In genomic region chr6:31400467-31401289, GRCh38 we compare ENCODE assay signal across 8 cellular contexts. TPM values are rescaled to one million over a fixed set of nuclear protein-coding genes. Genes with fewer than 3 reads are reported as not detected.
A peak's percentile ranks its signal among the peaks of the same experiment; 100 is the strongest.
DNase-seq lines count a peak whose midpoint lies in the region; ATAC-seq and TF ChIP-seq lines count a peak whose summit lies in the region.

No MANE protein-coding gene starts in this region.

- TF ChIP-seq CTCF in epithelial cell of esophagus (IDR thresholded peaks at IDR 0.05; ENCODE audit: insufficient read depth, low read depth, low read length, missing control alignments): no peak

- H3K27ac ChIP-seq in muscle layer of colon (ENCODE audit: low read depth, low read length): peak overlapping the region; percentile 99

- no peaks in the 10 kb centered on the region for H3K36me3 ChIP-seq in muscle layer of colon (ENCODE audit: insufficient read depth, low read length)

- DNase-seq in 8988T (peak; percentile 28), NCI-H460 (ENCODE audit: extremely low read depth, low read depth) (peak; percentile 38), epithelial cell of esophagus (ENCODE audit: low read depth) (peak; percentile 63), DMS79 (lab: John Stamatoyannopoulos, UW) (no peak)
- DNase-seq in activated CD8-positive, alpha-beta memory T cell treated with anti-CD3 and anti-CD28 coated beads, Interleukin-2, amount 50 U/mL, for 4 hours: peak; percentile 76

- H3K36me3 Mint-ChIP-seq in stimulated activated memory B cell treated with anti-CD40 and anti-IgM and Interleukin-4, amounts not matched to agents 10 μg/mL and 1 μg/mL and 100 μg/mL, for 72 hours: no peaks in the 10 kb centered on the region

- peak; percentile 32 for ATAC-seq in GM19324 (IDR thresholded peaks at IDR 0.05; ENCODE audit: low FRiP score, unreplicated experiment)
- ATAC-seq in stimulated activated memory B cell treated with anti-CD40 and anti-IgM and Interleukin-4, amounts not matched to agents 10 μg/mL and 1 μg/mL and 100 μg/mL, for 72 hours: peak; percentile 84

- no peaks in the 10 kb centered on the region for H3K9me3 Mint-ChIP-seq in stimulated activated memory B cell treated with anti-CD40 and anti-IgM and Interleukin-4, amounts not matched to agents 10 μg/mL and 1 μg/mL and 100 μg/mL, for 72 hours

- H3K4me3 Mint-ChIP-seq in stimulated activated memory B cell treated with anti-CD40 and anti-IgM and Interleukin-4, amounts not matched to agents 10 μg/mL and 1 μg/mL and 100 μg/mL, for 72 hours: peak overlapping the region; percentile 94

- H3K9ac ChIP-seq in muscle layer of colon (ENCODE audit: low read length): peak overlapping the region; percentile 98

- peak overlapping the region; percentile 75 for H3K4me3 ChIP-seq in epithelial cell of esophagus (ENCODE audit: low read length)
- peak overlapping the region; percentile 76 to 95 for H3K4me3 ChIP-seq in muscle layer of colon (ENCODE audit: low read depth in 1 of 2, low read length in 2 of 2)

- no peaks in the 10 kb centered on the region for H3K27me3 ChIP-seq in muscle layer of colon (ENCODE audit: control insufficient read depth in 1 of 2, insufficient read depth in 2 of 2, low read length in 2 of 2)

- no peaks in the 10 kb centered on the region for H3K9me3 ChIP-seq in muscle layer of colon (ENCODE audit: low read length)

- peaks cover 47% of the 10 kb centered on the region for H3K4me1 ChIP-seq in muscle layer of colon (ENCODE audit: insufficient read depth, low read length)

- H3K4me1 Mint-ChIP-seq in stimulated activated memory B cell treated with anti-CD40 and anti-IgM and Interleukin-4, amounts not matched to agents 10 μg/mL and 1 μg/mL and 100 μg/mL, for 72 hours: peaks cover 61% of the 10 kb centered on the region

- H3K27me3 Mint-ChIP-seq in stimulated activated memory B cell treated with anti-CD40 and anti-IgM and Interleukin-4, amounts not matched to agents 10 μg/mL and 1 μg/mL and 100 μg/mL, for 72 hours: no peaks in the 10 kb centered on the region

- peak overlapping the region; percentile 54 for H3K27ac Mint-ChIP-seq in stimulated activated memory B cell treated with anti-CD40 and anti-IgM and Interleukin-4, amounts not matched to agents 10 μg/mL and 1 μg/mL and 100 μg/mL, for 72 hours

RNA-seq across cellular contexts. Expression of gene MICA, which starts 2.7 kb away (rescaled TPM):
- total RNA-seq in NCI-H460 (2014; rRNA removed; shearing (Covaris generic)): 13.7 and 15.2 TPM in 2 replicates
- polyA plus RNA-seq in NCI-H460 (2014; cell fraction: nucleus; rRNA removed): 24.9 and 29.7 TPM in 2 replicates

RNA-seq across cellular contexts. Expression of gene HLA-B, which starts 43.7 kb away (rescaled TPM):
- 125 and 133 TPM in 2 replicates for total RNA-seq in NCI-H460 (2014; rRNA removed; shearing (Covaris generic))
- polyA plus RNA-seq in NCI-H460 (2014; cell fraction: nucleus; rRNA removed): 60.6 and 70.6 TPM in 2 replicates
